In the genomic region with DNA sequence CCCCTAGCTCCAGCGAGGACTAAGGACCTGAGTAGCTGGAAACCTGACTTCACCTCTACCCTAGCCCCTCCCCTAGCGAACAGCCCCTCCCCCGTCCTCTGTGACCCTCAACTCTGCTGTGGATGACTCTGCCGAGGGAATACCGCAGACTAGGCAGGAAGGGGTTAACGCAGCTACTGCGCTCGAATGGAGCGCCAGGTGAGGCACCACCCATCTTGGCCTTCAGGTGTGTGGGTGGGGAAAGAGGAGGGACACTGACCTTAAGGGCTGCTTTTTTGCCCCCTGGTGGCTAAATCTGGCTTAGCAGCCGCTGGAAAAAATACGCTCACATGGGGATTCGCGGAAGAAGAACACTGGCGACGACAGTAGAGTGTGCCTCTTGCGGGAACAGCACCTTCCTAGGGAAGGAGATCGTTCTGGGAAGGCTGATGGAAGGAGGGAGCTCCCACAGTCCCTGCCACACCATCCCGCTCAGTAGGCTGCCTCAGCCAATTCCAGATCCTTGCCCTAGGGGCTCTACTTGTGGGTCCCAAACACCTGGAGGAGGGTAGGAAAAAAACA, we compare ENCODE assay signal across 1 cellular context.
TF ChIP-seq lines count a peak whose summit lies in the region.

No MANE protein-coding gene starts in this region.

TF ChIP-seq in HepG2, 621 proteins besides CTCF, POLR2A, EP300 and RAD21 (continues in another document):
- TF ChIP-seq ERF (CRISPR knock-in tag; IDR thresholded peaks at IDR 0.05) (0 out of 2 replicates have a peak, but pooled peaks have one; percentile 23), NR3C1 (CRISPR knock-in tag; IDR thresholded peaks at IDR 0.05) (no peak), TEAD2 (CRISPR knock-in tag; IDR thresholded peaks at IDR 0.05) (no peak), THAP11 (CRISPR knock-in tag; IDR thresholded peaks at IDR 0.05) (no peak), SP2 (CRISPR knock-in tag; IDR thresholded peaks at IDR 0.05) (no peak), PCBP2 (optimal IDR thresholded peaks at IDR 0.05; ENCODE audit: low read depth, low read length, poor library complexity, severe bottlenecking) (no peak), PATZ1 (CRISPR knock-in tag; IDR thresholded peaks at IDR 0.05) (peak; percentile 56), NR2F1 (CRISPR knock-in tag; IDR thresholded peaks at IDR 0.05) (peak in 1 of 2 experiments; percentile 41; a peak in 1 of 4 replicates), ZC3H4 (CRISPR knock-in tag; IDR thresholded peaks at IDR 0.05; ENCODE audit: borderline replicate concordance) (no peak), TARDBP (CRISPR knock-in tag; IDR thresholded peaks at IDR 0.05) (0 out of 2 replicates have a peak, but pooled peaks have one; percentile 36), HOMEZ (CRISPR knock-in tag; IDR thresholded peaks at IDR 0.05; ENCODE audit: low read depth) (0 out of 2 replicates have a peak, but pooled peaks have one; percentile 21), MLX (CRISPR knock-in tag; IDR thresholded peaks at IDR 0.05) (no peak), NONO (IDR thresholded peaks at IDR 0.05) (no peak), NONO (CRISPR knock-in tag; conservative IDR thresholded peaks at IDR 0.05) (peak; percentile 77; the same call in 1 of the 2 replicates), MXI1 (IDR thresholded peaks at IDR 0.05; ENCODE audit: borderline replicate concordance, low read depth, low read length) (no peak), KLF12 (CRISPR knock-in tag; IDR thresholded peaks at IDR 0.05; ENCODE audit: borderline replicate concordance) (peak; percentile 76; the same call in 1 of the 2 replicates), FOSL2 (CRISPR knock-in tag; IDR thresholded peaks at IDR 0.05) (no peak), GPN1 (CRISPR knock-in tag; IDR thresholded peaks at IDR 0.05; ENCODE audit: borderline replicate concordance) (no peak), ZFP36L1 (CRISPR knock-in tag; IDR thresholded peaks at IDR 0.05) (no peak), GATAD2A (CRISPR knock-in tag; IDR thresholded peaks at IDR 0.05) (peak; percentile 55; the same call in 1 of the 2 replicates), SP5 (CRISPR knock-in tag; IDR thresholded peaks at IDR 0.05; ENCODE audit: borderline replicate concordance, low read depth) (peak; percentile 72; the same call in 1 of the 2 replicates), ZNF292 (CRISPR knock-in tag; IDR thresholded peaks at IDR 0.05; ENCODE audit: borderline replicate concordance, low read depth) (no peak), PHF5A (CRISPR knock-in tag; IDR thresholded peaks at IDR 0.05; ENCODE audit: low read depth, unreplicated experiment) (peak; percentile 40), MYNN (CRISPR knock-in tag; IDR thresholded peaks at IDR 0.05; ENCODE audit: low read depth) (peak; percentile 65; the same call in 1 of the 2 replicates), PRPF4 (IDR thresholded peaks at IDR 0.05; ENCODE audit: low read depth, low read length, poor library complexity, severe bottlenecking) (no peak), MBNL3 (CRISPR knock-in tag; conservative IDR thresholded peaks at IDR 0.05) (no peak), ZBTB40 (IDR thresholded peaks at IDR 0.05) (no peak), ZBTB40 (CRISPR knock-in tag; IDR thresholded peaks at IDR 0.05) (no peak), ZNF670 (CRISPR knock-in tag; IDR thresholded peaks at IDR 0.05; ENCODE audit: borderline replicate concordance) (peak; percentile 64; the same call in 1 of the 2 replicates), MAZ (IDR thresholded peaks at IDR 0.05; ENCODE audit: borderline replicate concordance, low read depth, low read length) (peak; percentile 16; the same call in 1 of the 2 replicates), MAZ (CRISPR knock-in tag; IDR thresholded peaks at IDR 0.05; ENCODE audit: low read depth) (peak; percentile 62; the same call in 1 of the 2 replicates), ZNF44 (CRISPR knock-in tag; IDR thresholded peaks at IDR 0.05) (no peak), SMARCE1 (IDR thresholded peaks at IDR 0.05; ENCODE audit: borderline replicate concordance) (no peak), HNRNPH1 (optimal IDR thresholded peaks at IDR 0.05; ENCODE audit: low read depth, low read length) (no peak), ZNF335 (CRISPR knock-in tag; IDR thresholded peaks at IDR 0.05) (no peak), SUZ12 (IDR thresholded peaks at IDR 0.05; ENCODE audit: low read depth, low read length) (no peak), XRCC5 (optimal IDR thresholded peaks at IDR 0.05; ENCODE audit: low read length) (peak; percentile 88), GLI4 (CRISPR knock-in tag; IDR thresholded peaks at IDR 0.05; ENCODE audit: borderline replicate concordance) (no peak), KMT2B (CRISPR knock-in tag; IDR thresholded peaks at IDR 0.05) (no peak), CBFB (CRISPR knock-in tag; IDR thresholded peaks at IDR 0.05) (0 out of 2 replicates have a peak, but pooled peaks have one; percentile 13), ZSCAN9 (CRISPR knock-in tag; IDR thresholded peaks at IDR 0.05; ENCODE audit: borderline replicate concordance) (0 out of 2 replicates have a peak, but pooled peaks have one; percentile 40), E2F5 (CRISPR knock-in tag; conservative IDR thresholded peaks at IDR 0.05) (no peak), RARA (CRISPR knock-in tag; IDR thresholded peaks at IDR 0.05) (0 out of 2 replicates have a peak, but pooled peaks have one; percentile 7)
- TF ChIP-seq, protein P1, sequence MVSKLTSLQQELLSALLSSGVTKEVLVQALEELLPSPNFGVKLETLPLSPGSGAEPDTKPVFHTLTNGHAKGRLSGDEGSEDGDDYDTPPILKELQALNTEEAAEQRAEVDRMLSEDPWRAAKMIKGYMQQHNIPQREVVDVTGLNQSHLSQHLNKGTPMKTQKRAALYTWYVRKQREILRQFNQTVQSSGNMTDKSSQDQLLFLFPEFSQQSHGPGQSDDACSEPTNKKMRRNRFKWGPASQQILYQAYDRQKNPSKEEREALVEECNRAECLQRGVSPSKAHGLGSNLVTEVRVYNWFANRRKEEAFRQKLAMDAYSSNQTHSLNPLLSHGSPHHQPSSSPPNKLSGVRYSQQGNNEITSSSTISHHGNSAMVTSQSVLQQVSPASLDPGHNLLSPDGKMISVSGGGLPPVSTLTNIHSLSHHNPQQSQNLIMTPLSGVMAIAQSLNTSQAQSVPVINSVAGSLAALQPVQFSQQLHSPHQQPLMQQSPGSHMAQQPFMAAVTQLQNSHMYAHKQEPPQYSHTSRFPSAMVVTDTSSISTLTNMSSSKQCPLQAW (CRISPR knock-in tag; IDR thresholded peaks at IDR 0.05) = no peak
- TF ChIP-seq, protein P2, sequence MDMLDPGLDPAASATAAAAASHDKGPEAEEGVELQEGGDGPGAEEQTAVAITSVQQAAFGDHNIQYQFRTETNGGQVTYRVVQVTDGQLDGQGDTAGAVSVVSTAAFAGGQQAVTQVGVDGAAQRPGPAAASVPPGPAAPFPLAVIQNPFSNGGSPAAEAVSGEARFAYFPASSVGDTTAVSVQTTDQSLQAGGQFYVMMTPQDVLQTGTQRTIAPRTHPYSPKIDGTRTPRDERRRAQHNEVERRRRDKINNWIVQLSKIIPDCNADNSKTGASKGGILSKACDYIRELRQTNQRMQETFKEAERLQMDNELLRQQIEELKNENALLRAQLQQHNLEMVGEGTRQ (IDR thresholded peaks at IDR 0.05; ENCODE audit: low read depth, low read length) = no peak
- TF ChIP-seq, protein P2 (CRISPR knock-in tag; IDR thresholded peaks at IDR 0.05; ENCODE audit: borderline replicate concordance) = no peak
